23 cellular contexts compared by ENCODE assay signal in genomic region chr18:9132628-9133027, GRCh38. TPM values are rescaled to one million over a fixed set of nuclear protein-coding genes. Genes with fewer than 3 reads are reported as not detected.
DNase-seq lines count a peak whose midpoint lies in the region; ATAC-seq and TF ChIP-seq lines count a peak whose summit lies in the region.
"Had no signal": no experiment of that assay in that cellular context is flagged by ENCODE, and none has a peak within 500 bp of the region (broad histone marks: within the 10 kb centered on the region; RNA-seq: fewer than 3 reads in every experiment).

No MANE protein-coding gene starts in this region.

- no peaks in the 10 kb centered on the region for H3K9me3 ChIP-seq in breast epithelium
- no peaks in the 10 kb centered on the region for H3K9me3 ChIP-seq in PC-9 (ENCODE audit: insufficient read depth, low read depth)
- no peaks in the 10 kb centered on the region for H3K9me3 ChIP-seq in mesenchymal stem cell (ENCODE audit: control insufficient read depth, low read length)
- H3K9me3 ChIP-seq in osteoblast (ENCODE audit: low read depth, low read length): no peaks in the 10 kb centered on the region

- H2BK12ac ChIP-seq in mesenchymal stem cell (ENCODE audit: low read length in 2 of 2): no peak overlapping the region

- no peaks in the 10 kb centered on the region for H3K27me3 Mint-ChIP-seq in MCF 10A (ENCODE audit: insufficient read depth, unreplicated experiment)
- H3K27me3 Mint-ChIP-seq: activated CD4-positive, alpha-beta T cell treated with anti-CD3 and anti-CD28 coated beads, Interleukin-2, amount 10 ng/mL, durations not matched to agents 7 days and 5 days; progenitor cell of endocrine pancreas had no signal

- H3K79me2 ChIP-seq in PC-9 (ENCODE audit: low read depth) (peaks cover 19% of the 10 kb centered on the region), osteoblast (ENCODE audit: insufficient read depth, low read length) (peaks cover 22% of the 10 kb centered on the region)

- H4K20me1 ChIP-seq in PC-9 (ENCODE audit: insufficient read depth) (peaks cover 12% of the 10 kb centered on the region; the same call in 1 of the 2 replicates), osteoblast (ENCODE audit: insufficient read depth, low read length) (peaks cover 4% of the 10 kb centered on the region)

- H3K14ac ChIP-seq in mesenchymal stem cell (ENCODE audit: low read length in 2 of 2): no peak overlapping the region

- CTCF ChIA-PET in MCF 10A (lab: Yijun Ruan, JAX): no interaction called here
- CTCF ChIA-PET in PC-9 (lab: Charles Lee): no interaction called here

- H3K27ac Mint-ChIP-seq in MCF 10A (ENCODE audit: low read depth, unreplicated experiment): no peak overlapping the region

- H4K8ac ChIP-seq in mesenchymal stem cell (ENCODE audit: low read length): no peak overlapping the region

- H4K91ac ChIP-seq in mesenchymal stem cell (ENCODE audit: low read length): no peak overlapping the region

- peaks cover 3% of the 10 kb centered on the region for H3K79me1 ChIP-seq in mesenchymal stem cell (replicated peaks; ENCODE audit: low read length, poor library complexity, severe bottlenecking)

- no peak overlapping the region for H2BK15ac ChIP-seq in mesenchymal stem cell (ENCODE audit: low read depth, poor library complexity, severe bottlenecking)

- no peaks in the 10 kb centered on the region for H3K36me3 ChIP-seq in breast epithelium
- H3K36me3 ChIP-seq in PC-9 (ENCODE audit: low read depth): peaks cover 34% of the 10 kb centered on the region
- H3K36me3 ChIP-seq in mesenchymal stem cell (ENCODE audit: control insufficient read depth in 1 of 2, insufficient read depth in 2 of 2, low read depth in 1 of 2, low read length in 2 of 2): peaks cover 8 to 79% of the 10 kb centered on the region in 2 experiments
- peaks cover 53% of the 10 kb centered on the region for H3K36me3 ChIP-seq in osteoblast (ENCODE audit: insufficient read depth, low read length)

- peaks cover 48% of the 10 kb centered on the region for H3F3A ChIP-seq in PC-9 (ENCODE audit: insufficient read depth, low read depth)

- H3K27me3 ChIP-seq in breast epithelium (no peaks in the 10 kb centered on the region), PC-9 (ENCODE audit: insufficient read depth, low read depth) (no peaks in the 10 kb centered on the region), mesenchymal stem cell (ENCODE audit: control insufficient read depth in 1 of 2, insufficient read depth in 1 of 2, low read length in 2 of 2) (no peaks in the 10 kb centered on the region), osteoblast (ENCODE audit: insufficient read depth, low read length) (no peaks in the 10 kb centered on the region)
- H3K27me3 ChIP-seq: cardiac muscle cell, dorsolateral prefrontal cortex had no signal

- TF ChIP-seq POLR2A in breast epithelium (IDR thresholded peaks at IDR 0.05): no peak

- H3K9ac ChIP-seq in mesenchymal stem cell (ENCODE audit: low read length): peak overlapping the region; percentile 40

- H3K9me2 ChIP-seq in PC-9 (ENCODE audit: insufficient read depth): no peaks in the 10 kb centered on the region

- H3K23ac ChIP-seq in mesenchymal stem cell (ENCODE audit: low read length in 2 of 2): no peak overlapping the region

- no peak overlapping the region for H2AK5ac ChIP-seq in mesenchymal stem cell (ENCODE audit: low read length, severe bottlenecking)

- 97% methylated on average over 4 of the region's 4 CpGs for WGBS in mesenchymal stem cell

- no peak overlapping the region for H2AFZ ChIP-seq in PC-9
- H2AFZ ChIP-seq in mesenchymal stem cell (ENCODE audit: low read depth, low read length): no peak overlapping the region
- H2AFZ ChIP-seq in osteoblast (ENCODE audit: low read length): no peak overlapping the region

- H3K4me1 ChIP-seq in breast epithelium (no peaks in the 10 kb centered on the region), PC-9 (replicated peaks; ENCODE audit: insufficient read depth) (peaks cover 37% of the 10 kb centered on the region), mesenchymal stem cell (ENCODE audit: control insufficient read depth, insufficient read depth, low read depth, low read length) (peaks cover 10% of the 10 kb centered on the region), osteoblast (ENCODE audit: insufficient read depth, low read length) (peaks cover 7% of the 10 kb centered on the region)

- POLR2A ChIA-PET in MCF 10A (lab: Yijun Ruan, JAX) (interaction anchor here (0.8 to 19.7 kb wide), 2 partner anchors 17 to 29 kb away, joined by 7 to 586 read pairs; no protein-coding TSS in a partner anchor), PC-9 (lab: Charles Lee; ENCODE audit: unreplicated experiment) (no interaction called here)

- TF ChIP-seq CTCF in breast epithelium (IDR thresholded peaks at IDR 0.05) (no peak), MCF 10A (IDR thresholded peaks at IDR 0.05; ENCODE audit: unreplicated experiment) (no peak), PC-9 (conservative IDR thresholded peaks at IDR 0.05) (no peak), osteoblast (IDR thresholded peaks at IDR 0.05; ENCODE audit: extremely low read depth, low read depth, low read length) (no peak)

- peaks cover 86% of the 10 kb centered on the region for H3K36me3 Mint-ChIP-seq in MCF 10A (ENCODE audit: insufficient read depth, unreplicated experiment)

- H3K4me3 ChIP-seq in breast epithelium (no peak overlapping the region), PC-9 (no peak overlapping the region), mesenchymal stem cell (ENCODE audit: insufficient read depth in 1 of 2, low read depth in 1 of 2, low read length in 2 of 2) (no peak overlapping the region), osteoblast (ENCODE audit: insufficient read depth, low read length) (no peak overlapping the region)
- H3K4me3 ChIP-seq: cardiac muscle cell had no signal

- H2BK5ac ChIP-seq in mesenchymal stem cell (ENCODE audit: low read depth, low read length, poor library complexity, severe bottlenecking): no peak overlapping the region

- ATAC-seq in GM21737 (IDR thresholded peaks at IDR 0.05; ENCODE audit: unreplicated experiment): no peak
- no peak for ATAC-seq in HG02852 (IDR thresholded peaks at IDR 0.05; ENCODE audit: unreplicated experiment)

- DNase-seq in breast epithelium (ENCODE audit: low spot score in 2 of 2) (no peak), MCF 10A (ENCODE audit: unreplicated experiment) (no peak), PC-9 (no peak), mesenchymal stem cell (no peak), osteoblast (ENCODE audit: insufficient read length, low spot score, missing footprints) (no peak)
- DNase-seq: activated CD4-positive, alpha-beta T cell treated with anti-CD3 and anti-CD28 coated beads, Interleukin-2, amount 10 ng/mL, durations not matched to agents 7 days and 5 days; activated T-cell treated with anti-CD3 and anti-CD28 coated beads, Interleukin-2, amount 50 U/mL, for 48 hours; dorsolateral prefrontal cortex; HFFc6; Kasumi-1; kidney glomerular epithelial cell; mammary epithelial cell; NCI-H1092 treated with DMSO at 0.1 percent for 48 hours; NCI-H2081; NCI-H446; nephron progenitor cell; NK-92 treated with Interleukin-12 subunit alpha and Interleukin-12 subunit beta, amount 100 ng/mL, for 24 hours; RPMI8226; stimulated activated CD4-positive, alpha-beta T cell treated with anti-CD3 and anti-CD28 coated beads, Interleukin-4, amount 100 ng/mL, for 4 hours had no signal

- peaks cover 19% of the 10 kb centered on the region for H3K4me1 Mint-ChIP-seq in MCF 10A (ENCODE audit: insufficient read depth, unreplicated experiment)

- no peak overlapping the region for H2BK120ac ChIP-seq in mesenchymal stem cell (ENCODE audit: low read depth, low read length)

- peak overlapping the region; percentile 60 to 65 for H3K27ac ChIP-seq in breast epithelium
- H3K27ac ChIP-seq in PC-9: peak overlapping the region; percentile 66
- H3K27ac ChIP-seq in mesenchymal stem cell (ENCODE audit: low read length, poor library complexity, severe bottlenecking): no peak overlapping the region
- no peak overlapping the region for H3K27ac ChIP-seq in osteoblast (ENCODE audit: low read depth, low read length)
- H3K27ac ChIP-seq: cardiac muscle cell had no signal

- no peak overlapping the region for H3K4me3 Mint-ChIP-seq in MCF 10A (ENCODE audit: unreplicated experiment)
- H3K4me3 Mint-ChIP-seq: activated CD4-positive, alpha-beta T cell treated with anti-CD3 and anti-CD28 coated beads, Interleukin-2, amount 10 ng/mL, durations not matched to agents 7 days and 5 days; HFFc6; nephron progenitor cell had no signal

- H3K4me2 ChIP-seq in PC-9 (peak overlapping the region; percentile 57), mesenchymal stem cell (ENCODE audit: low read length, poor library complexity, severe bottlenecking) (no peak overlapping the region), osteoblast (ENCODE audit: insufficient read depth, low read length) (no peak overlapping the region)

- BruUV-seq in MCF 10A (replicated peaks; lab: Mats Ljungman, UMichigan) (no TSS peak), PC-9 (replicated peaks; lab: Mats Ljungman, UMichigan) (no TSS peak)

- no peak overlapping the region for H3K4ac ChIP-seq in mesenchymal stem cell (ENCODE audit: low read depth in 1 of 2, low read length in 2 of 2)

- no peaks in the 10 kb centered on the region for H3K9me3 Mint-ChIP-seq in MCF 10A (ENCODE audit: unreplicated experiment)
- H3K9me3 Mint-ChIP-seq: activated CD4-positive, alpha-beta T cell treated with anti-CD3 and anti-CD28 coated beads, Interleukin-2, amount 10 ng/mL, durations not matched to agents 7 days and 5 days; HFFc6; nephron progenitor cell had no signal

- H3K18ac ChIP-seq in mesenchymal stem cell (ENCODE audit: low read depth in 1 of 2, low read length in 2 of 2): no peak overlapping the region

- intact Hi-C loops in breast epithelium (cut with DNase I; ENCODE audit: low total_unique reads): no loop called here
- intact Hi-C loops in MCF 10A (cut with micrococcal nuclease): no loop called here
- intact Hi-C loops in PC-9 (cut with micrococcal nuclease; ENCODE audit: unreplicated experiment): loop anchor here (10.0 kb wide), 1 partner anchor 552 kb away; no protein-coding TSS in a partner anchor

RNA-seq across cellular contexts. Expression of gene ANKRD12, which starts 4.0 kb away (rescaled TPM):
- 10 to 100 TPM; 47.7 to 66.9 (median 51.5) TPM for total RNA-seq in breast epithelium
- 25.3 and 36.7 TPM in 2 replicates for total RNA-seq in MCF 10A (2022)
- total RNA-seq in PC-9 (2021): 26.9 and 31.6 TPM in 2 replicates
- 41.3 TPM for polyA plus RNA-seq in mesenchymal stem cell (2013, experiment 1 of 2)
- 40.2 TPM for polyA plus RNA-seq in mesenchymal stem cell (2013, experiment 2 of 2)
- total RNA-seq in osteoblast: 47.8 and 53.9 TPM in 2 replicates

RNA-seq across cellular contexts. Expression of gene NDUFV2, which starts 30.1 kb away (rescaled TPM):
- total RNA-seq in breast epithelium (100 to 1,000 TPM; 106 to 116 (median 113) TPM), MCF 10A (2022) (192 and 202 TPM in 2 replicates), PC-9 (2021) (182 and 215 TPM in 2 replicates), osteoblast (95.9 and 102 TPM in 2 replicates)
- polyA plus RNA-seq in mesenchymal stem cell (2013, experiment 1 of 2): 241 TPM
- 246 TPM for polyA plus RNA-seq in mesenchymal stem cell (2013, experiment 2 of 2)

Comparison
In these comparisons a context has a peak if more than half of its experiments do, and no peak if none do; other contexts are left out.
1. H3K27ac ChIP-seq: peak in breast epithelium (2 of 2) and PC-9 (single experiment); none in mesenchymal stem cell (single experiment) and osteoblast (single experiment).